Comparison of ENCODE assay signal across 8 cellular contexts in genomic region chr22:37561209-37562048, GRCh38. TPM values are rescaled to one million over a fixed set of nuclear protein-coding genes. Genes with fewer than 3 reads are reported as not detected.
DNase-seq lines count a peak whose midpoint lies in the region; ATAC-seq and TF ChIP-seq lines count a peak whose summit lies in the region.

No MANE protein-coding gene starts in this region.

- H3K36me3 Mint-ChIP-seq in activated CD4-positive, alpha-beta T cell treated with anti-CD3 and anti-CD28 coated beads, Interleukin-2, amount 10 ng/mL, durations not matched to agents 24 days and 14 days (ENCODE audit: low read depth): no peaks in the 10 kb centered on the region

- TF ChIP-seq CTCF in GM12872 (IDR thresholded peaks at IDR 0.05; ENCODE audit: insufficient read depth, low read depth, low read length) (peak; percentile 82), choroid plexus epithelial cell (conservative IDR thresholded peaks at IDR 0.05; ENCODE audit: low read depth, low read length) (peak; percentile 85)

- no peaks in the 10 kb centered on the region for H3K9me3 Mint-ChIP-seq in activated CD4-positive, alpha-beta T cell treated with anti-CD3 and anti-CD28 coated beads, Interleukin-2, amount 10 ng/mL, durations not matched to agents 24 days and 14 days

- H3K27me3 Mint-ChIP-seq in activated CD4-positive, alpha-beta T cell treated with anti-CD3 and anti-CD28 coated beads, Interleukin-2, amount 10 ng/mL, durations not matched to agents 24 days and 14 days: peaks cover 59% of the 10 kb centered on the region

- peak overlapping the region; percentile 67 for H3K4me3 Mint-ChIP-seq in activated CD4-positive, alpha-beta T cell treated with anti-CD3 and anti-CD28 coated beads, Interleukin-2, amount 10 ng/mL, durations not matched to agents 24 days and 14 days

- intact Hi-C loops in activated CD4-positive, alpha-beta T cell treated with anti-CD3 and anti-CD28 coated beads, Interleukin-2, amount 10 ng/mL, durations not matched to agents 24 days and 14 days (cut with micrococcal nuclease): loop anchor here (1.0 kb wide), 2 partner anchors 19 to 23 kb away; no protein-coding TSS in a partner anchor

- peak overlapping the region; percentile 85 for H3K4me3 ChIP-seq in choroid plexus epithelial cell (ENCODE audit: low read depth, low read length)

- no peak for ATAC-seq in HG03139 (IDR thresholded peaks at IDR 0.05; ENCODE audit: unreplicated experiment)

- DNase-seq in NCI-H1694 treated with DMSO at 0.1 percent for 48 hours (lab: John Stamatoyannopoulos, UW): peak; percentile 30
- DNase-seq in activated CD4-positive, alpha-beta T cell treated with anti-CD3 and anti-CD28 coated beads, Interleukin-2, amount 10 ng/mL, durations not matched to agents 24 days and 14 days: peak; percentile 91
- DNase-seq in choroid plexus epithelial cell (ENCODE audit: low read depth): peak; percentile 90
- peak; percentile 92 for DNase-seq in kidney tubule cell (ENCODE audit: low spot score)
- peak; percentile 89 for DNase-seq in stimulated activated CD4-positive, alpha-beta T cell treated with anti-CD3 and anti-CD28 coated beads, Interleukin-15, amount 100 ng/mL, for 24 hours
- DNase-seq in cerebellar nuclear complex (lab: John Stamatoyannopoulos, UW): no peak

- peaks cover 17% of the 10 kb centered on the region for H3K4me1 Mint-ChIP-seq in activated CD4-positive, alpha-beta T cell treated with anti-CD3 and anti-CD28 coated beads, Interleukin-2, amount 10 ng/mL, durations not matched to agents 24 days and 14 days

- peak overlapping the region; percentile 74 for H3K27ac Mint-ChIP-seq in activated CD4-positive, alpha-beta T cell treated with anti-CD3 and anti-CD28 coated beads, Interleukin-2, amount 10 ng/mL, durations not matched to agents 24 days and 14 days

RNA-seq across cellular contexts. Expression of gene CDC42EP1, which starts 1.1 kb away (rescaled TPM):
- 1.0 and 1.2 TPM in 2 replicates for total RNA-seq in activated CD4-positive, alpha-beta T cell treated with anti-CD3 and anti-CD28 coated beads, Interleukin-2, amount 10 ng/mL, durations not matched to agents 24 days and 14 days

RNA-seq across cellular contexts. Expression of gene LGALS2, which starts 18.5 kb away (rescaled TPM):
- total RNA-seq in activated CD4-positive, alpha-beta T cell treated with anti-CD3 and anti-CD28 coated beads, Interleukin-2, amount 10 ng/mL, durations not matched to agents 24 days and 14 days: not detected in 2 replicates

RNA-seq across cellular contexts. Expression of gene CARD10, which starts 42.2 kb away (rescaled TPM):
- total RNA-seq in activated CD4-positive, alpha-beta T cell treated with anti-CD3 and anti-CD28 coated beads, Interleukin-2, amount 10 ng/mL, durations not matched to agents 24 days and 14 days: not detected in 2 replicates

RNA-seq across cellular contexts. Expression of gene GGA1, which starts 47.2 kb away (rescaled TPM):
- 75.8 and 77.2 TPM in 2 replicates for total RNA-seq in activated CD4-positive, alpha-beta T cell treated with anti-CD3 and anti-CD28 coated beads, Interleukin-2, amount 10 ng/mL, durations not matched to agents 24 days and 14 days

Comparison
In these comparisons a context has a peak if more than half of its experiments do, and no peak if none do; other contexts are left out.
1. DNase-seq: peak in NCI-H1694 treated with DMSO at 0.1 percent for 48 hours (single experiment), activated CD4-positive, alpha-beta T cell treated with anti-CD3 and anti-CD28 coated beads, Interleukin-2, amount 10 ng/mL, durations not matched to agents 24 days and 14 days (single experiment), choroid plexus epithelial cell (single experiment), kidney tubule cell (single experiment) and stimulated activated CD4-positive, alpha-beta T cell treated with anti-CD3 and anti-CD28 coated beads, Interleukin-15, amount 100 ng/mL, for 24 hours (single experiment); none in cerebellar nuclear complex (0 of 2).